In the genomic region with DNA sequence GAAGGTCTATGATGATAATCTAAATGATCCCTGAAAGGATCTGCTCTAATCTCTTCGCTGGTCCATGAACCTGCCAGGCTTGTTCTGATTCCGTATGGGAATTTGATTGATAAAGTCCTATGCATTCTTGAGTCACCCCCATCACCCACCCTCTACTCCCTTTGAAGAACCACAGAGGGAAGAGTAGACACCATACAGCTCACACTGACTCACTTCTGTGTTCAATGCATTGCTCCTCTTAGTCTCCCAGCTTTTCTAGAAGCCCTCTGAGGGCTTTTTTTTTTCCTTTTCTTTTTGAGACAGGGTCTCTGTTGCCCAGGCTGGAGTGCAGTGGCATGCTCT, we compare ENCODE assay signal across 17 cellular contexts. TPM values are rescaled to one million over a fixed set of nuclear protein-coding genes. Genes with fewer than 3 reads are reported as not detected.
DNase-seq lines count a peak whose midpoint lies in the region; ATAC-seq and TF ChIP-seq lines count a peak whose summit lies in the region.
"Had no signal": no experiment of that assay in that cellular context is flagged by ENCODE, and none has a peak within 500 bp of the region (broad histone marks: within the 10 kb centered on the region; RNA-seq: fewer than 3 reads in every experiment).

No MANE protein-coding gene starts in this region.

- H3K4me2 ChIP-seq in hepatocyte = peak overlapping the region; percentile 24

- H3K4me1 Mint-ChIP-seq in activated CD4-positive, alpha-beta T cell treated with anti-CD3 and anti-CD28 coated beads, Interleukin-2, amount 10 ng/mL, durations not matched to agents 7 days and 5 days = peaks cover 5% of the 10 kb centered on the region

- H3K36me3 ChIP-seq in hepatocyte (replicated peaks; ENCODE audit: insufficient read depth, low read depth) = no peaks in the 10 kb centered on the region
- H3K36me3 ChIP-seq in upper lobe of right lung = no peaks in the 10 kb centered on the region
- H3K36me3 ChIP-seq: tibial nerve had no signal

- no peak for DNase-seq in activated CD4-positive, alpha-beta T cell treated with anti-CD3 and anti-CD28 coated beads, Interleukin-2, amount 10 ng/mL, durations not matched to agents 7 days and 5 days
- no peak for DNase-seq in activated CD4-positive, alpha-beta T cell treated with anti-CD3 and anti-CD28 coated beads for 1 hour
- DNase-seq in astrocyte of the spinal cord (ENCODE audit: low read depth, low spot score) (peak; percentile 59), hepatocyte (ENCODE audit: low spot score) (no peak), upper lobe of right lung (no peak), amygdala (lab: John Stamatoyannopoulos, UW) (no peak)
- DNase-seq: 8988T; activated CD4-positive, CD25-positive, alpha-beta regulatory T cell; amniotic stem cell; effector memory CD4-positive, alpha-beta T cell; hippocampal formation; NCI-H1092; NCI-H524 treated with DMSO at 0.1 percent for 48 hours; stimulated activated CD4-positive, alpha-beta T cell treated with anti-CD3 and anti-CD28 coated beads, Interleukin-12 subunit alpha, Interleukin-12 subunit beta, amount 100 ng/mL, for 4 hours had no signal

- H3K36me3 Mint-ChIP-seq in activated CD4-positive, alpha-beta T cell treated with anti-CD3 and anti-CD28 coated beads, Interleukin-2, amount 10 ng/mL, durations not matched to agents 7 days and 5 days (ENCODE audit: low read depth) = peaks cover 3% of the 10 kb centered on the region

- peaks cover 11% of the 10 kb centered on the region for H3K4me1 ChIP-seq in hepatocyte (ENCODE audit: insufficient read depth)
- H3K4me1 ChIP-seq in upper lobe of right lung = peaks cover 11% of the 10 kb centered on the region
- H3K4me1 ChIP-seq: tibial nerve had no signal

- H3K9me3 ChIP-seq in hepatocyte (ENCODE audit: low read depth) = no peaks in the 10 kb centered on the region
- no peaks in the 10 kb centered on the region for H3K9me3 ChIP-seq in upper lobe of right lung
- H3K9me3 ChIP-seq: tibial nerve had no signal

- CTCF ChIA-PET in activated CD4-positive, alpha-beta T cell treated with anti-CD3 and anti-CD28 coated beads, Interleukin-2, amount 10 ng/mL, durations not matched to agents 7 days and 5 days (lab: Charles Lee) = interaction anchor here (0.5 to 1.3 kb wide), 4 partner anchors 8 to 271 kb away, joined by 3 to 4 read pairs (median 3); no protein-coding TSS in a partner anchor

- no peaks in the 10 kb centered on the region for H4K20me1 ChIP-seq in hepatocyte (ENCODE audit: insufficient read depth, poor library complexity, severe bottlenecking)

- peak overlapping the region; percentile 98 for H3K27ac ChIP-seq in hepatocyte
- peak overlapping the region; percentile 38 for H3K27ac ChIP-seq in upper lobe of right lung
- H3K27ac ChIP-seq: tibial nerve had no signal

- no peak for ATAC-seq in upper lobe of right lung
- no peak for ATAC-seq in GM18867 (IDR thresholded peaks at IDR 0.05; ENCODE audit: unreplicated experiment)
- no peak for ATAC-seq in HG02642 (IDR thresholded peaks at IDR 0.05; ENCODE audit: poor library complexity, unreplicated experiment)

- H3K27me3 ChIP-seq in hepatocyte (no peaks in the 10 kb centered on the region), upper lobe of right lung (no peaks in the 10 kb centered on the region)
- H3K27me3 ChIP-seq: tibial nerve had no signal

- 37% methylated on average over 2 of the region's 2 CpGs for WGBS in hepatocyte (ENCODE audit: low lambda C conversion rate, missing lambda C conversion rate)

- no peak overlapping the region for H3K4me3 ChIP-seq in astrocyte of the spinal cord (ENCODE audit: low read depth, low read length)
- H3K4me3 ChIP-seq in hepatocyte = no peak overlapping the region
- no peak overlapping the region for H3K4me3 ChIP-seq in upper lobe of right lung
- H3K4me3 ChIP-seq: tibial nerve had no signal

- H3K4me3 Mint-ChIP-seq in activated CD4-positive, alpha-beta T cell treated with anti-CD3 and anti-CD28 coated beads, Interleukin-2, amount 10 ng/mL, durations not matched to agents 7 days and 5 days = no peak overlapping the region

- H3K27me3 Mint-ChIP-seq in activated CD4-positive, alpha-beta T cell treated with anti-CD3 and anti-CD28 coated beads, Interleukin-2, amount 10 ng/mL, durations not matched to agents 7 days and 5 days = no peaks in the 10 kb centered on the region

- in situ Hi-C loops in astrocyte of the spinal cord (cut with HindIII; ENCODE audit: low sequenced_read_pairs) = no loop called here

- POLR2A ChIA-PET in activated CD4-positive, alpha-beta T cell treated with anti-CD3 and anti-CD28 coated beads, Interleukin-2, amount 10 ng/mL, durations not matched to agents 7 days and 5 days (lab: Charles Lee) = no interaction called here

- no peak overlapping the region for H2AFZ ChIP-seq in hepatocyte

- intact Hi-C loops in upper lobe of right lung (cut with DNase I) = no loop called here

- H3K79me2 ChIP-seq in hepatocyte = no peaks in the 10 kb centered on the region

- H3K27ac Mint-ChIP-seq in activated CD4-positive, alpha-beta T cell treated with anti-CD3 and anti-CD28 coated beads, Interleukin-2, amount 10 ng/mL, durations not matched to agents 7 days and 5 days = peak overlapping the region; percentile 3

- H3K9me2 ChIP-seq in hepatocyte (replicated peaks; ENCODE audit: insufficient read depth) = no peaks in the 10 kb centered on the region

- H3K9me3 Mint-ChIP-seq in activated CD4-positive, alpha-beta T cell treated with anti-CD3 and anti-CD28 coated beads, Interleukin-2, amount 10 ng/mL, durations not matched to agents 7 days and 5 days = no peaks in the 10 kb centered on the region

- TF ChIP-seq CTCF in astrocyte of the spinal cord (IDR thresholded peaks at IDR 0.05; ENCODE audit: low read depth, low read length) (no peak), hepatocyte (IDR thresholded peaks at IDR 0.05; ENCODE audit: poor library complexity) (no peak), upper lobe of right lung (IDR thresholded peaks at IDR 0.05) (no peak)

RNA-seq across cellular contexts. Expression of gene GPRC5A, which starts 18.5 kb away (rescaled TPM):
- under 1 TPM; 0.08 to 0.15 TPM for total RNA-seq in activated CD4-positive, alpha-beta T cell treated with anti-CD3 and anti-CD28 coated beads, Interleukin-2, amount 10 ng/mL, durations not matched to agents 7 days and 5 days
- total RNA-seq in hepatocyte (49.8 and 60.2 TPM in 2 replicates), upper lobe of right lung (886 TPM)
- polyA plus RNA-seq in hepatocyte = 80.4 and 97.0 TPM in 2 replicates

RNA-seq across cellular contexts. Expression of gene DDX47, which starts 59.8 kb away (rescaled TPM):
- total RNA-seq in activated CD4-positive, alpha-beta T cell treated with anti-CD3 and anti-CD28 coated beads, Interleukin-2, amount 10 ng/mL, durations not matched to agents 7 days and 5 days = 10 to 100 TPM; 54.5 to 59.0 TPM
- total RNA-seq in hepatocyte (69.4 and 74.4 TPM in 2 replicates), upper lobe of right lung (59.6 TPM)
- 51.6 and 56.2 TPM in 2 replicates for polyA plus RNA-seq in hepatocyte

Comparison
In these comparisons a context has a peak if more than half of its experiments do, and no peak if none do; other contexts are left out.
1. RNA of gene GPRC5A, which starts 18.5 kb away (total RNA-seq): 886 TPM in upper lobe of right lung (single experiment) and 49.8 to 60.2 TPM in hepatocyte; 0.08 to 0.15 TPM in activated CD4-positive, alpha-beta T cell treated with anti-CD3 and anti-CD28 coated beads, Interleukin-2, amount 10 ng/mL, durations not matched to agents 7 days and 5 days; every median in the first group is over 10 times any median in the second.